Comparison of ENCODE assay signal across 22 cellular contexts in the genomic region with DNA sequence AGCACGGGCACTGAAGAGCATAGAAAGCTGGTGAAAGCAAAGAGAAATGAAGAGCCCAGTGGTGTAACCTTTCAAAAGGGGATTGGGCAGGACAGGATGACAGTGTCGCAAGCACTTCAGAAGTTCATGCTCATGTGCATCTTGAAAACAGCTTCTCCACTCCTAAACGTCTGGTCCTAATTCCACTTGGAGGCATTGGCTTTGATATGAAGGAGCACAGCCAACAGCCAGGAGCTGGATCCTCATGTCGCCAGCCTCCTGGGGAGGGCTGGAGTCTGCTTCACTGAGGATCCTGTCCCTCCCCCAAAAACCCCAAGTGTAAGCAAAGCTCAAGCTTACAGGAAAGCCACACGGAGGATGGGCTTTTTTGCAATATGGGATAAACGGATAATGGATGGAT.
DNase-seq lines count a peak whose midpoint lies in the region; ATAC-seq, FAIRE-seq and TF ChIP-seq lines count a peak whose summit lies in the region.
"Had no signal": no experiment of that assay in that cellular context is flagged by ENCODE, and none has a peak within 500 bp of the region (broad histone marks: within the 10 kb centered on the region; RNA-seq: fewer than 3 reads in every experiment).

No MANE protein-coding gene starts in this region.

- TF ChIP-seq CTCF in astrocyte (IDR thresholded peaks at IDR 0.05; ENCODE audit: insufficient read depth, low read depth, low read length), result no peak
- no peak for TF ChIP-seq CTCF in osteoblast (IDR thresholded peaks at IDR 0.05; ENCODE audit: extremely low read depth, low read depth, low read length)
- no peak for TF ChIP-seq CTCF in stomach (IDR thresholded peaks at IDR 0.05)

- no peaks in the 10 kb centered on the region for H3K27me3 Mint-ChIP-seq in astrocyte (ENCODE audit: low read depth, unreplicated experiment)

- intact Hi-C loops in stomach (cut with DNase I; ENCODE audit: low total_unique reads), result no loop called here

- no peaks in the 10 kb centered on the region for H3K9me3 Mint-ChIP-seq in astrocyte (ENCODE audit: unreplicated experiment)

- H4K20me1 ChIP-seq in astrocyte (ENCODE audit: insufficient read depth, low read length) (no peaks in the 10 kb centered on the region), osteoblast (ENCODE audit: insufficient read depth, low read length) (no peaks in the 10 kb centered on the region)

- no peak overlapping the region for H3K27ac Mint-ChIP-seq in astrocyte (ENCODE audit: unreplicated experiment)

- FAIRE-seq in astrocyte (lab: Jason Lieb, UNC), result no peak
- FAIRE-seq: G401.6, GM12878, GM18507 had no signal

- no peaks in the 10 kb centered on the region for H3K36me3 ChIP-seq in astrocyte (ENCODE audit: insufficient read depth, low read length)
- H3K36me3 ChIP-seq in osteoblast (ENCODE audit: insufficient read depth, low read length), result no peaks in the 10 kb centered on the region
- H3K36me3 ChIP-seq in stomach, result no peaks in the 10 kb centered on the region
- H3K36me3 ChIP-seq: MG63 had no signal

- H3K27me3 ChIP-seq in astrocyte (ENCODE audit: insufficient read depth, low read length), result no peaks in the 10 kb centered on the region
- no peaks in the 10 kb centered on the region for H3K27me3 ChIP-seq in osteoblast (ENCODE audit: insufficient read depth, low read length)
- no peaks in the 10 kb centered on the region for H3K27me3 ChIP-seq in stomach
- H3K27me3 ChIP-seq: MG63 had no signal

- TF ChIP-seq EP300 in stomach (IDR thresholded peaks at IDR 0.05), result no peak

- H3K4me2 ChIP-seq in astrocyte (ENCODE audit: low read length) (no peak overlapping the region), osteoblast (ENCODE audit: insufficient read depth, low read length) (no peak overlapping the region)
- H3K4me2 ChIP-seq: KMS-11 had no signal

- H3K9ac ChIP-seq in astrocyte (ENCODE audit: low read length), result no peak overlapping the region
- H3K9ac ChIP-seq: KMS-11 had no signal

- H3K9me3 ChIP-seq in astrocyte (ENCODE audit: insufficient read depth, low read depth, low read length) (no peaks in the 10 kb centered on the region), osteoblast (ENCODE audit: low read depth, low read length) (no peaks in the 10 kb centered on the region), stomach (no peaks in the 10 kb centered on the region)
- H3K9me3 ChIP-seq: MG63 had no signal

- H3K4me1 ChIP-seq in astrocyte (ENCODE audit: insufficient read depth, low read length) (no peaks in the 10 kb centered on the region), osteoblast (ENCODE audit: insufficient read depth, low read length) (no peaks in the 10 kb centered on the region), stomach (no peaks in the 10 kb centered on the region)

- peaks cover 2% of the 10 kb centered on the region for H3K4me1 Mint-ChIP-seq in astrocyte (ENCODE audit: low read depth, unreplicated experiment)

- H3K79me2 ChIP-seq in astrocyte (ENCODE audit: insufficient read depth, low read length) (no peaks in the 10 kb centered on the region), osteoblast (ENCODE audit: insufficient read depth, low read length) (no peaks in the 10 kb centered on the region)

- no peak overlapping the region for H3K4me3 ChIP-seq in astrocyte (ENCODE audit: insufficient read depth, low read depth, low read length)
- H3K4me3 ChIP-seq in osteoblast (ENCODE audit: insufficient read depth, low read length), result no peak overlapping the region
- H3K4me3 ChIP-seq in stomach, result no peak overlapping the region
- H3K4me3 ChIP-seq: GM12878, MG63 had no signal

- no peak overlapping the region for H3K4me3 Mint-ChIP-seq in astrocyte (ENCODE audit: unreplicated experiment)

- no peaks in the 10 kb centered on the region for H3K36me3 Mint-ChIP-seq in astrocyte (ENCODE audit: low read depth, unreplicated experiment)

- ATAC-seq in HG03175 (IDR thresholded peaks at IDR 0.05; ENCODE audit: unreplicated experiment) (no peak), HG02981 (IDR thresholded peaks at IDR 0.05; ENCODE audit: unreplicated experiment) (no peak)
- ATAC-seq: GM12878 had no signal

- peak; percentile 5 for DNase-seq in NCI-H510A treated with DMSO at 0.1 percent for 48 hours (lab: John Stamatoyannopoulos, UW)
- no peak for DNase-seq in NCI-H510A (lab: John Stamatoyannopoulos, UW)
- peak; percentile 39 for DNase-seq in NCI-H82 treated with DMSO at 0.1 percent for 48 hours (lab: John Stamatoyannopoulos, UW; ENCODE audit: unreplicated experiment)
- DNase-seq in astrocyte (ENCODE audit: low read depth), result no peak
- no peak for DNase-seq in osteoblast (ENCODE audit: insufficient read length, low spot score, missing footprints)
- no peak for DNase-seq in stomach
- DNase-seq: C1 segment of cervical spinal cord, DMS79 treated with DMSO at 0.1 percent for 48 hours, MG63, NCI-H1105 treated with DMSO at 0.1 percent for 48 hours, NCI-H1694 treated with DMSO at 0.1 percent for 48 hours, NCI-H2171, NCI-H446, NCI-H748 treated with DMSO at 0.1 percent for 48 hours, SHP77 treated with DMSO at 0.1 percent for 48 hours, SW 1271 had no signal

- TF ChIP-seq POLR2A in stomach (IDR thresholded peaks at IDR 0.05), result no peak

- H3K27ac ChIP-seq in astrocyte (ENCODE audit: low read depth, low read length) (no peak overlapping the region), osteoblast (ENCODE audit: low read depth, low read length) (no peak overlapping the region), stomach (no peak overlapping the region)
- H3K27ac ChIP-seq: KMS-11 had no signal

- peak overlapping the region; percentile 1 for H2AFZ ChIP-seq in astrocyte (ENCODE audit: low read depth, low read length)
- H2AFZ ChIP-seq in osteoblast (ENCODE audit: low read length), result peak overlapping the region; percentile 9

- 59 to 78% (median 72%) methylated on average over 6 of the region's 6 CpGs for WGBS in stomach, 5 donors

Comparison
In these comparisons a context has a peak if more than half of its experiments do, and no peak if none do; other contexts are left out.
1. DNase-seq: peak in NCI-H510A treated with DMSO at 0.1 percent for 48 hours (single experiment) and NCI-H82 treated with DMSO at 0.1 percent for 48 hours (single experiment); none in NCI-H510A (single experiment), astrocyte (single experiment), osteoblast (single experiment) and stomach (single experiment).